Comparison of ENCODE assay signal across 10 cellular contexts in genomic region chr11:11451501-11452005, GRCh38.
DNase-seq lines count a peak whose midpoint lies in the region; ATAC-seq and TF ChIP-seq lines count a peak whose summit lies in the region.
"Had no signal": no experiment of that assay in that cellular context is flagged by ENCODE, and none has a peak within 500 bp of the region (broad histone marks: within the 10 kb centered on the region; RNA-seq: fewer than 3 reads in every experiment).

No MANE protein-coding gene starts in this region.

- TF ChIP-seq RAD21 in liver (IDR thresholded peaks at IDR 0.05) = peak; percentile 53 to 73

- H3K27me3 ChIP-seq in liver (ENCODE audit: control insufficient read depth in 4 of 4, insufficient read depth in 4 of 4, low read length in 3 of 4) = no peaks in the 10 kb centered on the region

- peak; percentile 45 for TF ChIP-seq CTCF in liver (IDR thresholded peaks at IDR 0.05; ENCODE audit: low read depth, low read length, missing input control)

- no peak overlapping the region for H3K9ac ChIP-seq in liver (ENCODE audit: low read depth in 1 of 2, low read length in 2 of 2)

- H3K4me1 ChIP-seq in liver (ENCODE audit: control insufficient read depth in 4 of 4, insufficient read depth in 4 of 4, low read length in 3 of 4) = peaks cover 7 to 46% (median 39%) of the 10 kb centered on the region in 4 donors

- peaks cover 0 to 7% (median 0%) of the 10 kb centered on the region in 4 donors for H3K36me3 ChIP-seq in liver (ENCODE audit: control insufficient read depth in 4 of 4, insufficient read depth in 3 of 4, low read depth in 1 of 4, low read length in 3 of 4)

- ATAC-seq in GM18511 (IDR thresholded peaks at IDR 0.05; ENCODE audit: unreplicated experiment) = peak; percentile 97
- ATAC-seq in GM21825 (IDR thresholded peaks at IDR 0.05; ENCODE audit: unreplicated experiment) = peak; percentile 90
- peak; percentile 96 for ATAC-seq in HG03571 (IDR thresholded peaks at IDR 0.05; ENCODE audit: unreplicated experiment)

- H3K9me3 ChIP-seq in liver (ENCODE audit: control insufficient read depth in 4 of 4, low read length in 3 of 4) = no peaks in the 10 kb centered on the region

- WGBS in liver = 20% methylated on average over 4 of the region's 4 CpGs

- H3K4me3 ChIP-seq in liver (ENCODE audit: low read depth in 1 of 3, low read length in 3 of 3) = peak overlapping the region in 2 of 3 donors; percentile 40 to 44

- intact Hi-C loops in head of caudate nucleus (cut with DNase I) = no loop called here

- no peak for DNase-seq in NCI-H1930 (lab: John Stamatoyannopoulos, UW)
- DNase-seq in stimulated activated naive CD4-positive, alpha-beta T cell (lab: John Stamatoyannopoulos, UW) = no peak
- no peak for DNase-seq in activated CD4-positive, CD25-positive, alpha-beta regulatory T cell treated with anti-CD3 and anti-CD28 coated beads, Interleukin-2, amount 50 U/mL, for 72 hours
- no peak for DNase-seq in head of caudate nucleus
- DNase-seq: GF-D8, NCI-H1436 had no signal

- H3K27ac ChIP-seq in liver (ENCODE audit: low read depth in 1 of 2, low read length in 2 of 2) = peak overlapping the region in 1 of 2 donors; percentile 38

TF ChIP-seq in liver, 16 proteins besides CTCF, POLR2A, EP300 and RAD21:
- TF ChIP-seq RXRA (IDR thresholded peaks at IDR 0.05) (peak; percentile 87 to 90), FOXA2 (IDR thresholded peaks at IDR 0.05) (no peak), HNF4G (IDR thresholded peaks at IDR 0.05) (peak; percentile 88), ZBTB33 (IDR thresholded peaks at IDR 0.05) (peak; percentile 68), REST (IDR thresholded peaks at IDR 0.05) (peak; percentile 68), FOXA1 (IDR thresholded peaks at IDR 0.05) (peak; percentile 39), ATF3 (IDR thresholded peaks at IDR 0.05) (no peak), NR2F2 (IDR thresholded peaks at IDR 0.05) (peak; percentile 60), HNF4A (conservative IDR thresholded peaks at IDR 0.05) (peak; percentile 92 to 98), YY1 (IDR thresholded peaks at IDR 0.05) (peak; percentile 58), MAX (IDR thresholded peaks at IDR 0.05) (peak; percentile 65), JUND (IDR thresholded peaks at IDR 0.05) (peak; percentile 59 to 67), TAF1 (conservative IDR thresholded peaks at IDR 0.05) (no peak), SP1 (IDR thresholded peaks at IDR 0.05) (peak; percentile 82), EGR1 (IDR thresholded peaks at IDR 0.05; ENCODE audit: low read depth in 2 of 2) (peak in 1 of 2 donors; percentile 34), GABPA (IDR thresholded peaks at IDR 0.05 in 1 of 2, conservative IDR thresholded peaks at IDR 0.05 in 1 of 2) (peak in 1 of 2 donors; percentile 30)
